8 cellular contexts compared by ENCODE assay signal in the genomic region with DNA sequence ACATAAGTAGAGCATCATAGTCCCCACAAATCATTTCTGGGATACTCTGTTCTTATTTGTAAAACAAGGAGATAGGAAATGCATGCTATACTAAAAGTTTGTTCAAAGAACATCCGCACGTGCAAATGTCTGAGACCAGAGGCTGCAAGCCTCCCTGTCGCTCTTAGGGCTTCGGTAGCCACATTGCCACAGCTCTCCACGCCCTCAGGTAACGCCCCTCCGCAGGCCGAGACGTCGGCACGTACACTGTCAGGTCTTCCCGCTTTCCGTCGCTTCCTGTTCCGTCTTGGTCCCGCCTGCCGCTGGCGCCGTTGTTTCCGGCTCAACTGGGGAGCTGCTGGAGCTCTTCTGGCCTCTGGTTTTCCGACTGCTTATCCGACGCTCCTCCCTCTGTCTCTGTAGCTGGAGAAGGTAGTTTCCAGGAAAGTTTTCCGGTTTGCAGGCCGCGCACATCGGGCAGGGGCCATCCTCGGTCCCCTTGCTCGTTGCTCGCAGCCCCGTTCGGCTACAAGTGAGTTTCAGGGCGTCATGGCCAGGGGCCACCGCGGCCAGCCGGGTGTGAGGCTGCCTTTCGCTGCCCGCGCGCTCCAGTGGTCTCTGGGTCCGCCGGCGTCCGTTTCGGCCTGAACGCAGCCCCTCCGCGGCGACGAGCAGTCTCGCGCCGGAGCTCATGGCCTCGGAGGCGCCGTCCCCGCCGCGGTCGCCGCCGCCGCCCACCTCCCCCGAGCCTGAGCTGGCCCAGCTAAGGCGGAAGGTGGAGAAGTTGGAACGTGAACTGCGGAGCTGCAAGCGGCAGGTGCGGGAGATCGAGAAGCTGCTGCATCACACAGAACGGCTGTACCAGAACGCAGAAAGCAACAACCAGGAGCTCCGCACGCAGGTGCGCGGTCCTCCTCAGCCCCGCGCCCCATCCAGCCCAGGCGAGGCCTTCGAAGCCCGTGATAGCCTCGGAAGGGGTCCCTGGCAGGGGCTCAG. TPM values are rescaled to one million over a fixed set of nuclear protein-coding genes. Genes with fewer than 3 reads are reported as not detected.
DNase-seq lines count a peak whose midpoint lies in the region; ATAC-seq, FAIRE-seq and TF ChIP-seq lines count a peak whose summit lies in the region.

AGGF1 (plus strand) TSS at position 308 of the 975 bp plus-strand sequence; CDS start at position 671, 363 bp downstream.

- peak; percentile 76 for DNase-seq in GM12891 (ENCODE audit: insufficient read length, low spot score)
- peak; percentile 41 for DNase-seq in NCI-H1436 treated with DMSO at 0.1 percent for 48 hours (lab: John Stamatoyannopoulos, UW)
- DNase-seq in T-helper 1 cell, result peak; percentile 78 to 94 (median 84)
- DNase-seq in amniotic epithelial cell (ENCODE audit: low read depth), result peak; percentile 93
- DNase-seq in heart left ventricle, result peak; percentile 94 to 97 (median 96)
- DNase-seq in pons (ENCODE audit: low spot score), result peak; percentile 94
- peak; percentile 89 for DNase-seq in type B pancreatic cell (ENCODE audit: extremely low spot score, unreplicated experiment)

- H3K4me3 ChIP-seq in heart left ventricle, result peak within 1 kb of the TSS; percentile 82 to 100 (median 94)

- H3K36me3 Mint-ChIP-seq in type B pancreatic cell, result peaks cover 9% of the 10 kb centered on the region

- H3K4me1 ChIP-seq in heart left ventricle, result peaks cover 0 to 30% (median 17%) of the 10 kb centered on the region in 12 donors

- peak; percentile 99 for FAIRE-seq in GM12891 (lab: Jason Lieb, UNC)

- H3K27ac ChIP-seq in heart left ventricle, result peak within 1 kb of the TSS; percentile 77 to 98 (median 90)

- ATAC-seq in HG02840 (IDR thresholded peaks at IDR 0.05; ENCODE audit: low FRiP score, unreplicated experiment) (peak; percentile 98), heart left ventricle (peak; percentile 100)

- peaks cover 0 to 14% (median 8%) of the 10 kb centered on the region in 9 donors for H3K36me3 ChIP-seq in heart left ventricle

- TF ChIP-seq POLR2A in GM12891 (IDR thresholded peaks at IDR 0.05; ENCODE audit: low read depth, low read length) (peak; percentile 91), heart left ventricle (IDR thresholded peaks at IDR 0.05) (peak in 1 of 2 donors; percentile 62)

- H3K27ac Mint-ChIP-seq in type B pancreatic cell, result peak within 1 kb of the TSS; percentile 92

- H3K4me3 Mint-ChIP-seq in type B pancreatic cell, result peak within 1 kb of the TSS; percentile 94

- intact Hi-C loops in heart left ventricle (cut with DNase I), result loop anchor here in 1 of 10 donors (10.0 kb wide), 1 partner anchor 316 kb away; the partner anchor contains the start of gene F2R

- peaks cover 8% of the 10 kb centered on the region for H3K27me3 Mint-ChIP-seq in type B pancreatic cell

- H3K4me1 Mint-ChIP-seq in type B pancreatic cell (ENCODE audit: unreplicated experiment), result peaks cover 15% of the 10 kb centered on the region

- TF ChIP-seq CTCF in heart left ventricle (IDR thresholded peaks at IDR 0.05) (no peak), type B pancreatic cell (conservative IDR thresholded peaks at IDR 0.05) (no peak)

- H3K27me3 ChIP-seq in heart left ventricle, result no peaks in the 10 kb centered on the region

- WGBS in heart left ventricle, 4 donors, result 0 to 1% (median 1%) methylated on average over 39 to 82 of the region's 82 CpGs

- H3K9me3 ChIP-seq in heart left ventricle, result peaks cover 0 to 14% (median 0%) of the 10 kb centered on the region in 12 donors

- peaks cover 14% of the 10 kb centered on the region for H3K9me3 Mint-ChIP-seq in type B pancreatic cell

TF ChIP-seq in GM12891, 5 proteins besides CTCF, POLR2A, EP300 and RAD21:
- peak; percentile 68; the same call in 1 of the 2 replicates for TF ChIP-seq POLR2AphosphoS5 (IDR thresholded peaks at IDR 0.05; ENCODE audit: low read depth, low read length)
- TF ChIP-seq SPI1 (IDR thresholded peaks at IDR 0.05; ENCODE audit: low read depth, low read length), result peak; percentile 36
- no peak for TF ChIP-seq PAX5 (IDR thresholded peaks at IDR 0.05; ENCODE audit: insufficient read depth, low read length, severe bottlenecking)
- no peak for TF ChIP-seq POU2F2 (IDR thresholded peaks at IDR 0.05; ENCODE audit: low read depth, low read length)
- TF ChIP-seq TAF1 (IDR thresholded peaks at IDR 0.05; ENCODE audit: low read depth, low read length), result peak; percentile 68

RNA-seq across cellular contexts. Expression of gene AGGF1, which starts in this region (rescaled TPM):
- 8.1 TPM for polyA plus RNA-seq in GM12891 (2012; ENCODE audit: low read depth, missing spikeins)
- total RNA-seq in heart left ventricle (10 to 100 TPM; 15.5 to 20.1 (median 16.7) TPM), type B pancreatic cell (ENCODE audit: low replicate concordance) (25.1 and 25.4 TPM in 2 replicates)
- 10 to 100 TPM in 1 of 2 donors, 1 to 10 TPM in 1; 6.1 to 12.9 TPM for polyA plus RNA-seq in heart left ventricle

Comparison
In these comparisons a context has a peak if more than half of its experiments do, and no peak if none do; other contexts are left out.
1. Peak in every context shown above with its lines: DNase-seq, ATAC-seq, H3K4me3 ChIP-seq and H3K27ac ChIP-seq.
2. DNase-seq: peak in every context shown above with its lines; median percentile 96 in heart left ventricle; 94 in pons; 93 in amniotic epithelial cell; 89 in type B pancreatic cell; 84 in T-helper 1 cell; 76 in GM12891; 41 in NCI-H1436 treated with DMSO at 0.1 percent for 48 hours.